18 cellular contexts compared by ENCODE assay signal in genomic region chr10:63553473-63553872, GRCh38. TPM values are rescaled to one million over a fixed set of nuclear protein-coding genes. Genes with fewer than 3 reads are reported as not detected.
DNase-seq lines count a peak whose midpoint lies in the region; ATAC-seq, FAIRE-seq and TF ChIP-seq lines count a peak whose summit lies in the region.
"Had no signal": no experiment of that assay in that cellular context is flagged by ENCODE, and none has a peak within 500 bp of the region (broad histone marks: within the 10 kb centered on the region; RNA-seq: fewer than 3 reads in every experiment).

No MANE protein-coding gene starts in this region.

- H3K4me1 Mint-ChIP-seq in HFFc6 (ENCODE audit: low read depth) (peaks cover 59% of the 10 kb centered on the region), WTC11 (peaks cover 23% of the 10 kb centered on the region)
- H3K4me1 Mint-ChIP-seq in stimulated activated naive CD8-positive, alpha-beta T cell treated with anti-CD3 and anti-CD28 coated beads, Interleukin-15, amount 100 ng/mL, for 72 hours: peaks cover 25% of the 10 kb centered on the region

- CTCF ChIA-PET in A549 (lab: Yijun Ruan, JAX): no interaction called here
- CTCF ChIA-PET in WTC11 (lab: Charles Lee): interaction anchor here (1.5 kb wide), 1 partner anchor 167 kb away, joined by 4 read pairs; no protein-coding TSS in a partner anchor

- H3K9me3 ChIP-seq in A549: no peaks in the 10 kb centered on the region
- H3K9me3 ChIP-seq: thyroid gland had no signal

- H3K4me1 ChIP-seq in A549 (peaks cover 24% of the 10 kb centered on the region), foreskin keratinocyte (peaks cover 39% of the 10 kb centered on the region)

- peak in 1 of 2 experiments; percentile 47; a peak in 2 of 6 replicates for ATAC-seq in A549
- ATAC-seq in WTC11: no peak
- ATAC-seq in foreskin keratinocyte: peak; percentile 66
- ATAC-seq in stimulated activated naive CD8-positive, alpha-beta T cell treated with anti-CD3 and anti-CD28 coated beads, Interleukin-15, amount 100 ng/mL, for 72 hours: no peak
- ATAC-seq: natural killer cell treated with Interleukin-12 subunit alpha and Interleukin-12 subunit beta and Interleukin-15 and Interleukin-18, amount 100 ng/mL, for 72 hours had no signal

- no peaks in the 10 kb centered on the region; the same call in 1 of the 2 replicates for H3K9me3 Mint-ChIP-seq in HFFc6
- no peaks in the 10 kb centered on the region for H3K9me3 Mint-ChIP-seq in WTC11
- H3K9me3 Mint-ChIP-seq in stimulated activated naive CD8-positive, alpha-beta T cell treated with anti-CD3 and anti-CD28 coated beads, Interleukin-15, amount 100 ng/mL, for 72 hours: no peaks in the 10 kb centered on the region
- H3K9me3 Mint-ChIP-seq: natural killer cell treated with Interleukin-12 subunit alpha and Interleukin-12 subunit beta and Interleukin-15 and Interleukin-18, amount 100 ng/mL, for 72 hours had no signal

- H3K27ac ChIP-seq in A549 (peak overlapping the region in 1 of 2 experiments; percentile 50; a peak in 2 of 6 replicates), foreskin keratinocyte (peak overlapping the region; percentile 91)
- H3K27ac ChIP-seq: SK-N-MC had no signal

- peak overlapping the region; percentile 25 for H3K4me2 ChIP-seq in A549

- H3K27me3 ChIP-seq in foreskin keratinocyte: no peaks in the 10 kb centered on the region
- H3K27me3 ChIP-seq: thyroid gland had no signal

- H3K27ac Mint-ChIP-seq in HFFc6 (peak overlapping the region; percentile 98), WTC11 (peak overlapping the region; percentile 34; the same call in 1 of the 2 replicates)
- no peak overlapping the region for H3K27ac Mint-ChIP-seq in stimulated activated naive CD8-positive, alpha-beta T cell treated with anti-CD3 and anti-CD28 coated beads, Interleukin-15, amount 100 ng/mL, for 72 hours
- H3K27ac Mint-ChIP-seq: natural killer cell treated with Interleukin-12 subunit alpha and Interleukin-12 subunit beta and Interleukin-15 and Interleukin-18, amount 100 ng/mL, for 72 hours had no signal

- H3K36me3 Mint-ChIP-seq in HFFc6 (ENCODE audit: low read depth) (peaks cover 17% of the 10 kb centered on the region; the same call in 1 of the 2 replicates), WTC11 (no peaks in the 10 kb centered on the region)
- H3K36me3 Mint-ChIP-seq: natural killer cell treated with Interleukin-12 subunit alpha and Interleukin-12 subunit beta and Interleukin-15 and Interleukin-18, amount 100 ng/mL, for 72 hours had no signal

- H3K4me3 ChIP-seq in A549: no peak overlapping the region
- H3K4me3 ChIP-seq in lower leg skin (ENCODE audit: low read depth, poor library complexity, severe bottlenecking): no peak overlapping the region
- H3K4me3 ChIP-seq: lung, SK-N-MC, thyroid gland had no signal

- POLR2A ChIA-PET in A549 (lab: Yijun Ruan, JAX) (interaction anchor here (0.7 kb wide), 1 partner anchor 380 kb away, joined by 5 read pairs; no protein-coding TSS in a partner anchor), WTC11 (lab: Charles Lee) (no interaction called here)

- TF ChIP-seq EP300 in A549 (IDR thresholded peaks at IDR 0.05): no peak

- H3K27me3 Mint-ChIP-seq in HFFc6 (ENCODE audit: insufficient read depth): no peaks in the 10 kb centered on the region; the same call in 1 of the 2 replicates
- no peaks in the 10 kb centered on the region for H3K27me3 Mint-ChIP-seq in WTC11 (ENCODE audit: low read depth)
- H3K27me3 Mint-ChIP-seq in stimulated activated naive CD8-positive, alpha-beta T cell treated with anti-CD3 and anti-CD28 coated beads, Interleukin-15, amount 100 ng/mL, for 72 hours: no peaks in the 10 kb centered on the region
- H3K27me3 Mint-ChIP-seq: brain; natural killer cell treated with Interleukin-12 subunit alpha and Interleukin-12 subunit beta and Interleukin-15 and Interleukin-18, amount 100 ng/mL, for 72 hours had no signal

- 89% methylated on average over 6 of the region's 6 CpGs for WGBS in A549 (ENCODE audit: missing lambda C conversion rate)
- 82 to 86% methylated on average over 6 of the region's 6 CpGs for WGBS in lower leg skin, 2 donors

- no peak for DNase-seq in A549 (ENCODE audit: low read depth in 1 of 2, low spot score in 1 of 2)
- DNase-seq in HFFc6: peak; percentile 48
- DNase-seq in WTC11 (ENCODE audit: low spot score): no peak
- DNase-seq in foreskin keratinocyte: no peak
- no peak for DNase-seq in lower leg skin (ENCODE audit: low spot score in 2 of 2)
- DNase-seq in NCI-H1048 (lab: John Stamatoyannopoulos, UW): no peak
- no peak for DNase-seq in head of caudate nucleus
- no peak for DNase-seq in stimulated activated naive CD8-positive, alpha-beta T cell treated with anti-CD3 and anti-CD28 coated beads, Interleukin-15, amount 100 ng/mL, for 72 hours
- DNase-seq: activated naive CD4-positive, alpha-beta T cell treated with Interleukin-2 at 50 U/mL for 16 hours; NK-92 treated with Interleukin-12 subunit alpha and Interleukin-12 subunit beta, amount 100 ng/mL, for 24 hours; retina; stimulated activated CD4-positive, alpha-beta T cell treated with anti-CD3 and anti-CD28 coated beads, Interleukin-1b, Interleukin-23, amount 100 ng/mL, for 48 hours; thyroid gland had no signal

- TF ChIP-seq CTCF in A549 (IDR thresholded peaks at IDR 0.05) (no peak), HFFc6 (IDR thresholded peaks at IDR 0.05) (no peak), WTC11 (IDR thresholded peaks at IDR 0.05) (no peak), foreskin keratinocyte (conservative IDR thresholded peaks at IDR 0.05) (no peak), lower leg skin (IDR thresholded peaks at IDR 0.05) (no peak)

- no peak for FAIRE-seq in A549 (lab: Jason Lieb, UNC)
- FAIRE-seq: frontal cortex had no signal

- TF ChIP-seq RAD21 in A549 (conservative IDR thresholded peaks at IDR 0.05 in 1 of 2, IDR thresholded peaks at IDR 0.05 in 1 of 2): no peak

- intact Hi-C loops in lower leg skin (cut with DNase I; ENCODE audit: low total_unique reads) (no loop called here), head of caudate nucleus (cut with DNase I) (no loop called here)

- TF ChIP-seq POLR2A in A549 (IDR thresholded peaks at IDR 0.05; ENCODE audit: low read length): no peak
- TF ChIP-seq POLR2A in lower leg skin (IDR thresholded peaks at IDR 0.05): no peak

- H3K4me3 Mint-ChIP-seq in HFFc6 (peak overlapping the region; percentile 84), WTC11 (no peak overlapping the region)
- H3K4me3 Mint-ChIP-seq in stimulated activated naive CD8-positive, alpha-beta T cell treated with anti-CD3 and anti-CD28 coated beads, Interleukin-15, amount 100 ng/mL, for 72 hours: no peak overlapping the region
- H3K4me3 Mint-ChIP-seq: brain; natural killer cell treated with Interleukin-12 subunit alpha and Interleukin-12 subunit beta and Interleukin-15 and Interleukin-18, amount 100 ng/mL, for 72 hours had no signal

TF ChIP-seq in A549, 52 proteins besides CTCF, POLR2A, EP300 and RAD21 (continues in another document):
- no peak for TF ChIP-seq KDM5A (IDR thresholded peaks at IDR 0.05)
- no peak for TF ChIP-seq CBX2 (IDR thresholded peaks at IDR 0.05; ENCODE audit: borderline replicate concordance, low read depth)
- TF ChIP-seq CHD4 (IDR thresholded peaks at IDR 0.05; ENCODE audit: borderline replicate concordance): no peak
- TF ChIP-seq BHLHE40 (IDR thresholded peaks at IDR 0.05; ENCODE audit: low read depth, low read length): no peak
- no peak for TF ChIP-seq PHF8 (IDR thresholded peaks at IDR 0.05; ENCODE audit: borderline replicate concordance, low read depth)
- TF ChIP-seq CBX8 (IDR thresholded peaks at IDR 0.05): no peak
- no peak for TF ChIP-seq JUN (IDR thresholded peaks at IDR 0.05)
- TF ChIP-seq HDAC2 (IDR thresholded peaks at IDR 0.05): no peak
- TF ChIP-seq USF2 (IDR thresholded peaks at IDR 0.05): no peak
- TF ChIP-seq HOXB5 (CRISPR knock-in tag; IDR thresholded peaks at IDR 0.05): no peak
- no peak for TF ChIP-seq HOXB13 (CRISPR knock-in tag; IDR thresholded peaks at IDR 0.05; ENCODE audit: low read depth)

TF ChIP-seq in WTC11, 78 proteins besides CTCF, POLR2A, EP300 and RAD21:
- TF ChIP-seq ZNF121 (CRISPR knock-in tag; IDR thresholded peaks at IDR 0.05): no peak
- no peak for TF ChIP-seq ZNF138 (CRISPR knock-in tag; conservative IDR thresholded peaks at IDR 0.05)
- TF ChIP-seq NFYB (CRISPR knock-in tag; conservative IDR thresholded peaks at IDR 0.05; ENCODE audit: low read depth): no peak
- no peak for TF ChIP-seq TP53 (CRISPR knock-in tag; IDR thresholded peaks at IDR 0.05)
TF ChIP-seq in WTC11: peak in this region for 0.

RNA-seq across cellular contexts. Expression of gene REEP3, which starts 32.3 kb away (rescaled TPM):
- polyA plus RNA-seq in A549 (2011; rRNA removed): 26.3 and 35.8 TPM in 2 replicates
- 8.0 and 9.3 TPM in 2 replicates for polyA plus RNA-seq in A549 (2012; cell fraction: cytosol; rRNA removed)
- polyA plus RNA-seq in A549 (2012; cell fraction: nucleus; rRNA removed): 2.8 and 4.4 TPM in 2 replicates
- polyA plus RNA-seq in A549 (2017; fragmentation: RNase III; extraction: RNeasy Plus Mini Kit Qiagen cat#74134 plus additional on column Dnase treatment): 16.1 to 19.6 TPM (median 17.9 TPM) in 3 replicates
- 12.1 and 12.5 TPM in 2 replicates for polyA minus RNA-seq in A549 (2011; rRNA and poly(A)+ RNA removed)
- total RNA-seq in HFFc6 (2021; fragmentation: NEBNext Ultra II Directional; extraction: Animal tissue kit (Norgen Biotek cat#: 25700)): 10 to 100 TPM; 66.0 to 83.2 (median 75.6) TPM
- total RNA-seq in WTC11 (2021): 18.5 to 23.2 TPM (median 21.2 TPM) in 3 replicates
- 64.8 and 66.2 TPM in 2 replicates for total RNA-seq in foreskin keratinocyte
- 20.7 and 22.9 TPM in 2 replicates for polyA plus RNA-seq in foreskin keratinocyte
- 10 to 100 TPM; 39.8 to 58.4 (median 49.0) TPM for total RNA-seq in lower leg skin

Comparison
In these comparisons a context has a peak if more than half of its experiments do, and no peak if none do; other contexts are left out.
1. H3K27ac Mint-ChIP-seq: peak in HFFc6 (single experiment) and WTC11 (single experiment); none in stimulated activated naive CD8-positive, alpha-beta T cell treated with anti-CD3 and anti-CD28 coated beads, Interleukin-15, amount 100 ng/mL, for 72 hours (0 of 2).